Comparison of ENCODE assay signal across 2 cellular contexts in the genomic region with DNA sequence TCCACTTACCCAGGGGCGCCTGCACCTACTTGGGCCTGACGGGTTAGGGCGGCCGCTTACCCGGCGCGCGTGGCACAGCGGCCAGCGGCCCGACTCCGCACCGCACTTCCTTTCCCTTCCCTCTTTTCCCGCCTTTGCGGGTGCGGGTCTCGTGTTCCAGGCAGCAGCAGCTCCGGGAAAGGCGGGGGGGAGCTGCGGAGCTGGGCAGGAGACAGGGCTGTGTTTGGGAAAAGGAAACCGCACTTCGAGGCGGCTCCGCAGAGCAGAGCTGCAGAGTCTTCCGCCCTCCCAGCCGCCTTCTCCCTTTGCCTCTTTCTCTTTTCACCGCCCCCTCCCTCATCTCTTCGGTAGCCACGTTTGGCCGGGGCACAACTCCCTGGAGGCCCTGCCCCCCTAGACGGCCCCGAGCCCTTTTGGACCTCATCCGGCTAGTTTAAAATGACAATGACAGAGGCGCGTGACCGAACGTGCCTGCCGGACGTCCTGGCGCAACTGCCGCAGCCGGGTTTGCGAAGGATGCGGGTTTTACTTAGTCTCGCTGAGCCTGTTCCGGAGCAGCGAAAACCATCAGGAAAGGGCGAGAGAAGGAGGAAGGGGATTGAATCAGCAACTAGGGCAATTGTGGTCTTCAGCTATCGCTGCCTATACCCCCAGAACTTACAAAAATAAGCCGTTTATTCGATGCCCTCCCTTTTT.
TF ChIP-seq lines count a peak whose summit lies in the region.

No MANE protein-coding gene starts in this region.

TF ChIP-seq in H1, 55 proteins besides CTCF, POLR2A, EP300 and RAD21:
- TF ChIP-seq RXRA (IDR thresholded peaks at IDR 0.05; ENCODE audit: insufficient read depth, low read depth, low read length), result no peak
- 0 out of 2 replicates have a peak, but pooled peaks have one; percentile 13 for TF ChIP-seq TCF12 (IDR thresholded peaks at IDR 0.05; ENCODE audit: low read depth, low read length)
- peak; percentile 99 for TF ChIP-seq CTBP2 (IDR thresholded peaks at IDR 0.05; ENCODE audit: borderline replicate concordance, insufficient read depth, insufficient read length, low read length)
- no peak for TF ChIP-seq FOSL1 (IDR thresholded peaks at IDR 0.05; ENCODE audit: insufficient read depth, low read depth, low read length)
- TF ChIP-seq EGR1 (IDR thresholded peaks at IDR 0.05; ENCODE audit: borderline replicate concordance, low read depth, low read length), result peak; percentile 7; the same call in 1 of the 2 replicates
- TF ChIP-seq RFX5 (IDR thresholded peaks at IDR 0.05; ENCODE audit: borderline replicate concordance, low read depth, low read length), result no peak
- TF ChIP-seq KDM4A (IDR thresholded peaks at IDR 0.05; ENCODE audit: low read depth, low read length, severe bottlenecking), result peak; percentile 7
- TF ChIP-seq, protein P1, sequence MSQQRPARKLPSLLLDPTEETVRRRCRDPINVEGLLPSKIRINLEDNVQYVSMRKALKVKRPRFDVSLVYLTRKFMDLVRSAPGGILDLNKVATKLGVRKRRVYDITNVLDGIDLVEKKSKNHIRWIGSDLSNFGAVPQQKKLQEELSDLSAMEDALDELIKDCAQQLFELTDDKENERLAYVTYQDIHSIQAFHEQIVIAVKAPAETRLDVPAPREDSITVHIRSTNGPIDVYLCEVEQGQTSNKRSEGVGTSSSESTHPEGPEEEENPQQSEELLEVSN (IDR thresholded peaks at IDR 0.05), result peak; percentile 91
- peak; percentile 55; the same call in 1 of the 2 replicates for TF ChIP-seq SP1 (IDR thresholded peaks at IDR 0.05; ENCODE audit: low read depth, low read length)
- TF ChIP-seq SUZ12 (IDR thresholded peaks at IDR 0.05; ENCODE audit: low read length), result peak; percentile 78
- TF ChIP-seq, protein P2, sequence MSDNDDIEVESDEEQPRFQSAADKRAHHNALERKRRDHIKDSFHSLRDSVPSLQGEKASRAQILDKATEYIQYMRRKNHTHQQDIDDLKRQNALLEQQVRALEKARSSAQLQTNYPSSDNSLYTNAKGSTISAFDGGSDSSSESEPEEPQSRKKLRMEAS (IDR thresholded peaks at IDR 0.05), result peak; percentile 76
- TF ChIP-seq CBX5 (IDR thresholded peaks at IDR 0.05; ENCODE audit: low read depth, low read length), result no peak
- TF ChIP-seq ASH2L (IDR thresholded peaks at IDR 0.05; ENCODE audit: low read length), result peak; percentile 37
- no peak; the same call in 1 of the 2 replicates for TF ChIP-seq YY1 (IDR thresholded peaks at IDR 0.05; ENCODE audit: low read depth, low read length)
- TF ChIP-seq, protein P3, sequence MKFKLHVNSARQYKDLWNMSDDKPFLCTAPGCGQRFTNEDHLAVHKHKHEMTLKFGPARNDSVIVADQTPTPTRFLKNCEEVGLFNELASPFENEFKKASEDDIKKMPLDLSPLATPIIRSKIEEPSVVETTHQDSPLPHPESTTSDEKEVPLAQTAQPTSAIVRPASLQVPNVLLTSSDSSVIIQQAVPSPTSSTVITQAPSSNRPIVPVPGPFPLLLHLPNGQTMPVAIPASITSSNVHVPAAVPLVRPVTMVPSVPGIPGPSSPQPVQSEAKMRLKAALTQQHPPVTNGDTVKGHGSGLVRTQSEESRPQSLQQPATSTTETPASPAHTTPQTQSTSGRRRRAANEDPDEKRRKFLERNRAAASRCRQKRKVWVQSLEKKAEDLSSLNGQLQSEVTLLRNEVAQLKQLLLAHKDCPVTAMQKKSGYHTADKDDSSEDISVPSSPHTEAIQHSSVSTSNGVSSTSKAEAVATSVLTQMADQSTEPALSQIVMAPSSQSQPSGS (IDR thresholded peaks at IDR 0.05; ENCODE audit: low read length), result peak; percentile 57; the same call in 1 of the 2 replicates
- TF ChIP-seq, protein P4, sequence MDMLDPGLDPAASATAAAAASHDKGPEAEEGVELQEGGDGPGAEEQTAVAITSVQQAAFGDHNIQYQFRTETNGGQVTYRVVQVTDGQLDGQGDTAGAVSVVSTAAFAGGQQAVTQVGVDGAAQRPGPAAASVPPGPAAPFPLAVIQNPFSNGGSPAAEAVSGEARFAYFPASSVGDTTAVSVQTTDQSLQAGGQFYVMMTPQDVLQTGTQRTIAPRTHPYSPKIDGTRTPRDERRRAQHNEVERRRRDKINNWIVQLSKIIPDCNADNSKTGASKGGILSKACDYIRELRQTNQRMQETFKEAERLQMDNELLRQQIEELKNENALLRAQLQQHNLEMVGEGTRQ (IDR thresholded peaks at IDR 0.05; ENCODE audit: low read length), result peak; percentile 35; the same call in 1 of the 2 replicates
- peak; percentile 64 for TF ChIP-seq EZH2 (IDR thresholded peaks at IDR 0.05; ENCODE audit: low read depth, low read length, severe bottlenecking)
- 0 out of 2 replicates have a peak, but pooled peaks have one; percentile 4 for TF ChIP-seq SRF (IDR thresholded peaks at IDR 0.05; ENCODE audit: low read depth, low read length)

TF ChIP-seq in HEK293T, 16 proteins besides CTCF, POLR2A, EP300 and RAD21:
- TF ChIP-seq SUZ12 (IDR thresholded peaks at IDR 0.05), result no peak
- TF ChIP-seq ELF4 (IDR thresholded peaks at IDR 0.05), result no peak
- TF ChIP-seq FOXA1 (IDR thresholded peaks at IDR 0.05), result no peak
- TF ChIP-seq CTBP1 (IDR thresholded peaks at IDR 0.05; ENCODE audit: borderline replicate concordance), result no peak
- no peak for TF ChIP-seq NFRKB (IDR thresholded peaks at IDR 0.05)
- TF ChIP-seq TARDBP (IDR thresholded peaks at IDR 0.05), result no peak
- TF ChIP-seq L3MBTL2 (conservative IDR thresholded peaks at IDR 0.05), result no peak
- no peak for TF ChIP-seq ZNF384 (IDR thresholded peaks at IDR 0.05)
- no peak for TF ChIP-seq FOXM1 (IDR thresholded peaks at IDR 0.05; ENCODE audit: borderline replicate concordance)
- no peak for TF ChIP-seq FOXK2 (IDR thresholded peaks at IDR 0.05)
- no peak for TF ChIP-seq BHLHE40 (IDR thresholded peaks at IDR 0.05; ENCODE audit: borderline replicate concordance)
- TF ChIP-seq, protein P5, sequence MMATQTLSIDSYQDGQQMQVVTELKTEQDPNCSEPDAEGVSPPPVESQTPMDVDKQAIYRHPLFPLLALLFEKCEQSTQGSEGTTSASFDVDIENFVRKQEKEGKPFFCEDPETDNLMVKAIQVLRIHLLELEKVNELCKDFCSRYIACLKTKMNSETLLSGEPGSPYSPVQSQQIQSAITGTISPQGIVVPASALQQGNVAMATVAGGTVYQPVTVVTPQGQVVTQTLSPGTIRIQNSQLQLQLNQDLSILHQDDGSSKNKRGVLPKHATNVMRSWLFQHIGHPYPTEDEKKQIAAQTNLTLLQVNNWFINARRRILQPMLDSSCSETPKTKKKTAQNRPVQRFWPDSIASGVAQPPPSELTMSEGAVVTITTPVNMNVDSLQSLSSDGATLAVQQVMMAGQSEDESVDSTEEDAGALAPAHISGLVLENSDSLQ (IDR thresholded peaks at IDR 0.05), result no peak
- TF ChIP-seq SP1 (IDR thresholded peaks at IDR 0.05), result no peak
- TF ChIP-seq ARNT (IDR thresholded peaks at IDR 0.05), result no peak
